In genomic region chr11:72719144-72719543, GRCh38 we compare ENCODE assay signal across 1 cellular context.
TF ChIP-seq lines count a peak whose summit lies in the region.

No MANE protein-coding gene starts in this region.

TF ChIP-seq in IMR-90, 13 proteins besides CTCF, POLR2A, EP300 and RAD21 (continued from another document):
- TF ChIP-seq MXI1 (IDR thresholded peaks at IDR 0.05; ENCODE audit: borderline replicate concordance, low read depth, low read length) (no peak), SMC3 (IDR thresholded peaks at IDR 0.05; ENCODE audit: low read depth, low read length) (no peak), CHD1 (IDR thresholded peaks at IDR 0.05; ENCODE audit: low read depth, low read length) (no peak), RFX5 (IDR thresholded peaks at IDR 0.05; ENCODE audit: low read depth, low read length) (no peak), MAFK (IDR thresholded peaks at IDR 0.05; ENCODE audit: low read depth, low read length) (no peak), BHLHE40 (IDR thresholded peaks at IDR 0.05; ENCODE audit: low read depth, low read length) (no peak), CEBPB (IDR thresholded peaks at IDR 0.05; ENCODE audit: low read depth, low read length) (no peak), NFE2L2 (IDR thresholded peaks at IDR 0.05; ENCODE audit: low read depth, low read length) (no peak), MAZ (IDR thresholded peaks at IDR 0.05; ENCODE audit: borderline replicate concordance, low read depth, low read length) (no peak), FOS (IDR thresholded peaks at IDR 0.05; ENCODE audit: low read depth, low read length) (no peak)
- TF ChIP-seq, protein P1, sequence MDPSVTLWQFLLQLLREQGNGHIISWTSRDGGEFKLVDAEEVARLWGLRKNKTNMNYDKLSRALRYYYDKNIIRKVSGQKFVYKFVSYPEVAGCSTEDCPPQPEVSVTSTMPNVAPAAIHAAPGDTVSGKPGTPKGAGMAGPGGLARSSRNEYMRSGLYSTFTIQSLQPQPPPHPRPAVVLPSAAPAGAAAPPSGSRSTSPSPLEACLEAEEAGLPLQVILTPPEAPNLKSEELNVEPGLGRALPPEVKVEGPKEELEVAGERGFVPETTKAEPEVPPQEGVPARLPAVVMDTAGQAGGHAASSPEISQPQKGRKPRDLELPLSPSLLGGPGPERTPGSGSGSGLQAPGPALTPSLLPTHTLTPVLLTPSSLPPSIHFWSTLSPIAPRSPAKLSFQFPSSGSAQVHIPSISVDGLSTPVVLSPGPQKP (IDR thresholded peaks at IDR 0.05; ENCODE audit: borderline replicate concordance, low read depth, low read length), result no peak
